Comparison of ENCODE assay signal across 8 cellular contexts in genomic region chr13:40206241-40207109, GRCh38.
A peak's percentile ranks its signal among the peaks of the same experiment; 100 is the strongest.
DNase-seq lines count a peak whose midpoint lies in the region; ATAC-seq, FAIRE-seq and TF ChIP-seq lines count a peak whose summit lies in the region.

No MANE protein-coding gene starts in this region.

- ATAC-seq in GM18870 (IDR thresholded peaks at IDR 0.05; ENCODE audit: unreplicated experiment), result peak; percentile 40
- peak; percentile 44 for ATAC-seq in HG02763 (IDR thresholded peaks at IDR 0.05; ENCODE audit: unreplicated experiment)
- peak; percentile 84 for ATAC-seq in body of pancreas
- ATAC-seq in pancreas, result peak; percentile 76 to 89 (median 82)

- TF ChIP-seq CTCF in body of pancreas (IDR thresholded peaks at IDR 0.05) (peak in 1 of 7 experiments; percentile 5), pancreas (IDR thresholded peaks at IDR 0.05) (no peak)

- TF ChIP-seq POLR2A in body of pancreas (IDR thresholded peaks at IDR 0.05), result peak in 2 of 3 donors; percentile 15 to 22

- H3K27me3 ChIP-seq in body of pancreas (no peaks in the 10 kb centered on the region), pancreas (no peaks in the 10 kb centered on the region)

- H3K9me3 ChIP-seq in body of pancreas (no peaks in the 10 kb centered on the region), pancreas (no peaks in the 10 kb centered on the region)

- DNase-seq in NOMO-1 treated with DMSO at 0.1 percent for 48 hours (lab: John Stamatoyannopoulos, UW; ENCODE audit: unreplicated experiment) (peak; percentile 63), body of pancreas (peak; percentile 59 to 80 (median 72)), pancreas (peak in 3 of 6 donors; percentile 25 to 68 (median 51)), DMS53 (lab: John Stamatoyannopoulos, UW) (no peak), A172 (ENCODE audit: low spot score) (no peak), GOT3 (lab: John Stamatoyannopoulos, UW) (no peak)

- H3K27ac ChIP-seq in body of pancreas, result peak overlapping the region; percentile 61 to 84 (median 81)
- H3K27ac ChIP-seq in pancreas, result peak overlapping the region; percentile 30 to 86 (median 54)

- H3K4me1 ChIP-seq in body of pancreas (peaks cover 23% of the 10 kb centered on the region), pancreas (peaks cover 0 to 16% (median 0%) of the 10 kb centered on the region in 3 donors)

- intact Hi-C loops in body of pancreas (cut with DNase I), result no loop called here
- intact Hi-C loops in pancreas (cut with DNase I), result no loop called here

- no peak overlapping the region for H3K4me3 ChIP-seq in body of pancreas
- no peak overlapping the region for H3K4me3 ChIP-seq in pancreas

- FAIRE-seq in pancreas (lab: Jason Lieb, UNC), result no peak

- 40 to 54% methylated on average over 7 of the region's 7 CpGs for WGBS in body of pancreas, 2 donors
- 48 to 65% methylated on average over 7 of the region's 7 CpGs for WGBS in pancreas, 2 donors

- H3K36me3 ChIP-seq in body of pancreas (replicated peaks in 1 of 2; ENCODE audit: insufficient read depth in 1 of 2, low read depth in 2 of 2) (no peaks in the 10 kb centered on the region), pancreas (no peaks in the 10 kb centered on the region)

Comparison
In these comparisons a context has a peak if more than half of its experiments do, and no peak if none do; other contexts are left out.
1. DNase-seq: peak in NOMO-1 treated with DMSO at 0.1 percent for 48 hours (single experiment) and body of pancreas (4 of 4); none in DMS53 (single experiment), A172 (single experiment) and GOT3 (single experiment).
2. Peak in every context shown above with its lines, with median percentiles within 50 percentile points of each other: ATAC-seq.